ENCODE assay signal across 8 cellular contexts in genomic region chr7:73851410-73852338, GRCh38. TPM values are rescaled to one million over a fixed set of nuclear protein-coding genes. Genes with fewer than 3 reads are reported as not detected.
DNase-seq lines count a peak whose midpoint lies in the region; ATAC-seq and TF ChIP-seq lines count a peak whose summit lies in the region.

No MANE protein-coding gene starts in this region.

- H3K4me3 Mint-ChIP-seq in HFFc6: peak overlapping the region; percentile 71

- H3K27ac ChIP-seq in left lung: peak overlapping the region; percentile 74 to 82
- H3K27ac ChIP-seq in aorta (ENCODE audit: low read depth in 1 of 2, low read length in 2 of 2): peak overlapping the region in 1 of 2 donors; percentile 61

- in situ Hi-C loops in astrocyte of the cerebellum (cut with HindIII; ENCODE audit: low sequenced_read_pairs): loop anchor here (25.0 kb wide), 1 partner anchor 536 kb away; no protein-coding TSS in a partner anchor

- 0 out of 2 replicates have a peak, but pooled peaks cover 5% of the 10 kb centered on the region for H3K9me3 Mint-ChIP-seq in HFFc6

- peaks cover 63% of the 10 kb centered on the region for H3K4me1 Mint-ChIP-seq in HFFc6 (ENCODE audit: low read depth)

- intact Hi-C loops in left lung (cut with DNase I) (no loop called here), aorta (cut with DNase I) (no loop called here)

- peaks cover 2% of the 10 kb centered on the region for H3K27me3 Mint-ChIP-seq in HFFc6 (ENCODE audit: insufficient read depth)

- H3K9me3 ChIP-seq in left lung (no peaks in the 10 kb centered on the region), aorta (ENCODE audit: control insufficient read depth, low read length) (no peaks in the 10 kb centered on the region)

- 28 to 31% methylated on average over 8 of the region's 8 CpGs for WGBS in aorta, 2 donors

- peaks cover 15 to 20% of the 10 kb centered on the region in 2 donors for H3K4me1 ChIP-seq in left lung
- no peaks in the 10 kb centered on the region for H3K4me1 ChIP-seq in aorta (ENCODE audit: control insufficient read depth in 1 of 2, insufficient read depth in 2 of 2, low read length in 2 of 2)

- H3K36me3 ChIP-seq in left lung: no peaks in the 10 kb centered on the region
- no peaks in the 10 kb centered on the region for H3K36me3 ChIP-seq in aorta (ENCODE audit: control insufficient read depth in 1 of 2, insufficient read depth in 2 of 2, low read length in 1 of 2)

- no peak for DNase-seq in activated CD4-positive, CD25-positive, alpha-beta regulatory T cell treated with anti-CD3 and anti-CD28 coated beads, Interleukin-2, amount 50 U/mL, for 72 hours
- DNase-seq in HFFc6 (peak; percentile 100), NCI-H226 (peak; percentile 95), astrocyte of the cerebellum (ENCODE audit: low read depth) (peak; percentile 94), left lung (no peak), aorta (no peak)

- peak; percentile 98 for ATAC-seq in activated CD4-positive, CD25-positive, alpha-beta regulatory T cell treated with anti-CD3 and anti-CD28 coated beads, Interleukin-2, amount 50 U/mL, for 24 hours
- peak; percentile 80 for ATAC-seq in left lung
- peak; percentile 76 for ATAC-seq in aorta (ENCODE audit: low FRiP score)
- no peak for ATAC-seq in HG03139 (IDR thresholded peaks at IDR 0.05; ENCODE audit: unreplicated experiment)

- peak overlapping the region; percentile 97 for H3K27ac Mint-ChIP-seq in HFFc6

- H3K27me3 ChIP-seq in left lung (peaks cover 0 to 6% of the 10 kb centered on the region in 2 donors), aorta (ENCODE audit: control insufficient read depth in 1 of 2, insufficient read depth in 2 of 2, low read length in 1 of 2) (no peaks in the 10 kb centered on the region)

- TF ChIP-seq CTCF in HFFc6 (IDR thresholded peaks at IDR 0.05) (no peak), astrocyte of the cerebellum (IDR thresholded peaks at IDR 0.05; ENCODE audit: low read depth, low read length, missing control alignments) (no peak), left lung (IDR thresholded peaks at IDR 0.05) (no peak)

- H3K36me3 Mint-ChIP-seq in HFFc6 (ENCODE audit: low read depth): 0 out of 2 replicates have a peak, but pooled peaks cover 8% of the 10 kb centered on the region

- H3K4me3 ChIP-seq in astrocyte of the cerebellum (ENCODE audit: low read depth, low read length): no peak overlapping the region
- H3K4me3 ChIP-seq in left lung: no peak overlapping the region
- H3K4me3 ChIP-seq in aorta (ENCODE audit: low read length in 2 of 2): no peak overlapping the region

RNA-seq across cellular contexts. Expression of gene TMEM270, which starts 9.3 kb away (rescaled TPM):
- not detected for total RNA-seq in HFFc6 (2021; fragmentation: NEBNext Ultra II Directional; extraction: Animal tissue kit (Norgen Biotek cat#: 25700))
- total RNA-seq in left lung (not detected), aorta (not detected)
- polyA plus RNA-seq in aorta: not detected

RNA-seq across cellular contexts. Expression of gene METTL27, which starts 9.4 kb away (rescaled TPM):
- 1 to 10 TPM; 3.9 to 7.2 (median 6.0) TPM for total RNA-seq in HFFc6 (2021; fragmentation: NEBNext Ultra II Directional; extraction: Animal tissue kit (Norgen Biotek cat#: 25700))
- total RNA-seq in left lung: 1 to 10 TPM; 1.5 to 2.6 TPM
- total RNA-seq in aorta: 1 to 10 TPM; 1.3 to 7.4 TPM
- 1 to 10 TPM in 1 of 2 donors, not detected in 1; 5.3 TPM for polyA plus RNA-seq in aorta

RNA-seq across cellular contexts. Expression of gene CLDN4, which starts 20.9 kb away (rescaled TPM):
- under 1 TPM; 0.05 to 0.47 (median 0.32) TPM for total RNA-seq in HFFc6 (2021; fragmentation: NEBNext Ultra II Directional; extraction: Animal tissue kit (Norgen Biotek cat#: 25700))
- total RNA-seq in left lung (100 to 1,000 TPM; 108 to 219 TPM), aorta (under 1 TPM; 0.19 to 0.84 TPM)
- polyA plus RNA-seq in aorta: 10 to 100 TPM in 1 of 2 donors, under 1 TPM in 1; 0.69 to 16.9 TPM

Comparison
In these comparisons a context has a peak if more than half of its experiments do, and no peak if none do; other contexts are left out.
1. DNase-seq: peak in HFFc6 (single experiment), NCI-H226 (single experiment) and astrocyte of the cerebellum (single experiment); none in activated CD4-positive, CD25-positive, alpha-beta regulatory T cell treated with anti-CD3 and anti-CD28 coated beads, Interleukin-2, amount 50 U/mL, for 72 hours (single experiment), left lung (0 of 2) and aorta (0 of 2).
2. RNA of gene CLDN4, which starts 20.9 kb away (total RNA-seq): 108 to 219 TPM in left lung; 0.19 to 0.84 TPM in aorta and 0.05 to 0.47 TPM in HFFc6; every median in the first group is over 10 times any median in the second.